ENCODE assay signal across 8 cellular contexts in the genomic region with DNA sequence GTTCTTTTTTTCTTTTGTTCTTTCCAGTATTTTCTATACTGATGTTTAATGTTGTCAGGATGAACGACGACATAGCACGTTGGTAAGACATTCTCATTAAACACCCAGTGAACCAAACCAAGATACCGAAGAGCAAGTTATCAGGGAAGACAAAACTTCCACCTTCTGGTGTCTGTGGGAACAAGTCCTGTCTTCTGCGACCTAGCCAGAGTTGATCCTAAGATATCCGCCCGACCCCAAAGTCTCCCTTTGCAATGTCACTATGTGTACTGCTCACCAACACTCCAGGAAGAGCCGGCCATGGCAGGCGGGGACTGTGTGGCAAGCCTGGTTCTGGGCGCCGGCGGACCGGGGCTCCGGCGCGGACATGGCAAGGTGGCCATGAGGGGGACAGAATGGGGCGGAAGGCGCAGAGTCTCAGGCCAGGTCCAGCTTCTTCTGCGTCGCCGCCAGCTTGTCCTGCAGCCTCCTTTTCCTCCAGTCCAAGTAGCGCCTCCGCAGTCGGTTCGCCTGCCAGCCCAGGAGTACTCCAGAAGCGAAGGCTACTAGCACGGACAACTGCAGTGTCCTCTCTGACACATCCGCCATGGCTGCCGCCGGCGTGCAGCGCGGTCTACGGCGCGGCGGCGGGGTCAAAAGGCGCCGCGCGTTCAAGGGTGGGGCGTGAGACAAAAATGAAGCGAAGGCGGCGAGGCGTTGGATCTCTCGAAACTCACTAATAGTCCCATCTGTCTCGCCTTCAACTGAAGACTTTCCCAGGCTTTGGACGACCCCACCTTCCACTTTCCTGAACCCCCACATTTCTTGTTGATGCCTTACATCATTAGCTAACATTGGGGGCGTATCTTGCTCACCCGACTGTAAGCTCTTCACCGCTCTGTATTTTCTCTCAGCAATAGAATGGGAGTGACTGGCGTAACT. TPM values are rescaled to one million over a fixed set of nuclear protein-coding genes. Genes with fewer than 3 reads are reported as not detected.
A peak's percentile ranks its signal among the peaks of the same experiment; 100 is the strongest.
DNase-seq lines count a peak whose midpoint lies in the region; ATAC-seq and TF ChIP-seq lines count a peak whose summit lies in the region.

A gene with protein sequence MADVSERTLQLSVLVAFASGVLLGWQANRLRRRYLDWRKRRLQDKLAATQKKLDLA (minus strand): TSS at position 610 of the 921 bp plus-strand sequence. CDS start 22 bp downstream, at position 588.

- peaks cover 21% of the 10 kb centered on the region for H3K27me3 Mint-ChIP-seq in T-helper 2 cell treated with Interferon-gamma antibody and Interleukin-4, amounts not matched to agents 5 μg/mL and 100 μg/mL, for 36 hours (ENCODE audit: low read depth)

- H3K36me3 Mint-ChIP-seq in T-helper 2 cell treated with Interferon-gamma antibody and Interleukin-4, amounts not matched to agents 5 μg/mL and 100 μg/mL, for 36 hours (ENCODE audit: low read depth) = peaks cover 24% of the 10 kb centered on the region

- no peak for TF ChIP-seq CTCF in ascending aorta (IDR thresholded peaks at IDR 0.05)

- H3K9me3 ChIP-seq in ascending aorta = no peaks in the 10 kb centered on the region
- no peaks in the 10 kb centered on the region for H3K9me3 ChIP-seq in right cardiac atrium (ENCODE audit: control insufficient read depth, low read length)

- peaks cover 8% of the 10 kb centered on the region for H3K4me1 Mint-ChIP-seq in T-helper 2 cell treated with Interferon-gamma antibody and Interleukin-4, amounts not matched to agents 5 μg/mL and 100 μg/mL, for 36 hours (ENCODE audit: low read depth)

- H3K36me3 ChIP-seq in ascending aorta = peaks cover 0 to 4% of the 10 kb centered on the region in 2 donors

- H3K9me3 Mint-ChIP-seq in T-helper 2 cell treated with Interferon-gamma antibody and Interleukin-4, amounts not matched to agents 5 μg/mL and 100 μg/mL, for 36 hours = peaks cover 10% of the 10 kb centered on the region

- WGBS in right cardiac atrium = 4% methylated on average over 54 of the region's 54 CpGs

- intact Hi-C loops in ascending aorta (cut with DNase I) = no loop called here
- intact Hi-C loops in right cardiac atrium (cut with DNase I) = no loop called here

- H3K4me1 ChIP-seq in ascending aorta (peaks cover 0 to 6% of the 10 kb centered on the region in 2 donors), right cardiac atrium (ENCODE audit: control insufficient read depth, insufficient read depth, low read length) (no peaks in the 10 kb centered on the region)

- peak within 1 kb of the TSS; percentile 88 for H3K27ac Mint-ChIP-seq in T-helper 2 cell treated with Interferon-gamma antibody and Interleukin-4, amounts not matched to agents 5 μg/mL and 100 μg/mL, for 36 hours

- peak; percentile 87 for ATAC-seq in GM18498 (IDR thresholded peaks at IDR 0.05; ENCODE audit: unreplicated experiment)
- peak; percentile 86 for ATAC-seq in HG02798 (IDR thresholded peaks at IDR 0.05; ENCODE audit: poor library complexity, unreplicated experiment)
- peak; percentile 93 for ATAC-seq in right cardiac atrium

- H3K4me3 ChIP-seq in ascending aorta (peak within 1 kb of the TSS; percentile 67 to 77), right cardiac atrium (ENCODE audit: low read length) (peak within 1 kb of the TSS; percentile 68)

- DNase-seq in NCI-H1436 treated with DMSO at 0.1 percent for 48 hours (lab: John Stamatoyannopoulos, UW) (peak; percentile 1), ascending aorta (ENCODE audit: low spot score in 2 of 2) (peak; percentile 39 to 85), right cardiac atrium (peak; percentile 63 to 92 (median 89)), renal cortical epithelial cell (ENCODE audit: low read depth) (peak; percentile 33), cerebellar nuclear complex (lab: John Stamatoyannopoulos, UW) (no peak)
- DNase-seq in T-helper 2 cell treated with Interferon-gamma antibody and Interleukin-4, amounts not matched to agents 5 μg/mL and 100 μg/mL, for 36 hours (ENCODE audit: low spot score) = peak; percentile 75

- H3K27me3 ChIP-seq in ascending aorta = no peaks in the 10 kb centered on the region
- no peaks in the 10 kb centered on the region for H3K27me3 ChIP-seq in right cardiac atrium (ENCODE audit: control insufficient read depth, insufficient read depth)

- peak within 1 kb of the TSS; percentile 96 for H3K4me3 Mint-ChIP-seq in T-helper 2 cell treated with Interferon-gamma antibody and Interleukin-4, amounts not matched to agents 5 μg/mL and 100 μg/mL, for 36 hours

- H3K27ac ChIP-seq in ascending aorta = peak within 1 kb of the TSS; percentile 76 to 78
- H3K27ac ChIP-seq in right cardiac atrium (ENCODE audit: low read length) = peak within 1 kb of the TSS; percentile 82

RNA-seq across cellular contexts. Expression of the gene that starts here (rescaled TPM):
- total RNA-seq in ascending aorta = 381 TPM
- total RNA-seq in right cardiac atrium = 100 to 1,000 TPM; 113 to 142 (median 135) TPM
- polyA plus RNA-seq in right cardiac atrium = 565 TPM
- 8.5 and 67.4 TPM in 2 replicates for total RNA-seq in renal cortical epithelial cell

Comparison
In these comparisons a context has a peak if more than half of its experiments do, and no peak if none do; other contexts are left out.
1. DNase-seq: peak in NCI-H1436 treated with DMSO at 0.1 percent for 48 hours (single experiment), T-helper 2 cell treated with Interferon-gamma antibody and Interleukin-4, amounts not matched to agents 5 μg/mL and 100 μg/mL, for 36 hours (single experiment), ascending aorta (2 of 2), right cardiac atrium (3 of 3) and renal cortical epithelial cell (single experiment); none in cerebellar nuclear complex (0 of 2).
2. Peak in every context shown above with its lines, with median percentiles within 50 percentile points of each other: ATAC-seq.